Comparison of ENCODE assay signal across 40 cellular contexts in the genomic region with DNA sequence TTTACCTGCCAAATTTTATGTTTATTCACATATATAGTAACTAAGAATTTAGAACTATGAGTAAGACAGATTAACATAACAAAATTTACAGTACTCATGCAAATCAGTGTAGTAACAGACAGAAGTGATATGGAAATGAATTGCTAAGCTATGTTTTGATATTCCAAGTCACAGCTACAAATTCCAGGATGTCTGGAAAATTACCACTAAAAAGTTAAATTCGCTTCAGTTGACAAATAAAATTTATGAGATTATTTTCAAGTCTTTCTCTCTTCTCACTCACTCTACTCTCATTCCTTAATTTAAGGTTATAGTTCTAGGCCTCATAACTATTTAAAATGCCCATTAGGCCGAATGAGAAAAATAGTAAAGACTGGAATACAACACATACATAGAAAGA. TPM values are rescaled to one million over a fixed set of nuclear protein-coding genes. Genes with fewer than 3 reads are reported as not detected.
"Had no signal": no experiment of that assay in that cellular context is flagged by ENCODE, and none has a peak within 500 bp of the region (broad histone marks: within the 10 kb centered on the region; RNA-seq: fewer than 3 reads in every experiment).

No MANE protein-coding gene starts in this region.

- H3K27me3 ChIP-seq: ascending aorta, cardiac muscle cell had no signal

- H3K36me3 Mint-ChIP-seq: activated CD8-positive, alpha-beta memory T cell treated with anti-CD3 and anti-CD28 coated beads, Interleukin-2, amount 10 ng/mL, durations not matched to agents 7 days and 5 days; activated naive CD4-positive, alpha-beta T cell treated with anti-CD3 and anti-CD28 coated beads, Interleukin-2, amount 10 ng/mL, durations not matched to agents 7 days and 5 days; activated naive CD4-positive, alpha-beta T cell treated with anti-CD3 and anti-CD28 coated beads, Interleukin-2, amount 50 U/mL, for 24 hours; activated naive CD8-positive, alpha-beta T cell; activated naive CD8-positive, alpha-beta T cell treated with anti-CD3 and anti-CD28 coated beads, Interleukin-2, amount 10 ng/mL, durations not matched to agents 7 days and 5 days; brain had no signal

- ATAC-seq: activated CD4-positive, alpha-beta T cell treated with anti-CD3 and anti-CD28 coated beads for 36 hours; activated CD4-positive, CD25-positive, alpha-beta regulatory T cell treated with anti-CD3 and anti-CD28 coated beads, Interleukin-2, amount 50 U/mL, for 24 hours; activated CD8-positive, alpha-beta memory T cell treated with anti-CD3 and anti-CD28 coated beads, Interleukin-2, amount 10 ng/mL, durations not matched to agents 7 days and 5 days; activated CD8-positive, alpha-beta T cell treated with anti-CD3 and anti-CD28 coated beads, Interleukin-2, amount 10 ng/mL, durations not matched to agents 7 days and 5 days; activated naive CD8-positive, alpha-beta T cell treated with anti-CD3 and anti-CD28 coated beads, Interleukin-2, amount 50 U/mL, for 24 hours; WTC11 had no signal

- H3K9me3 Mint-ChIP-seq: activated CD4-positive, alpha-beta memory T cell treated with anti-CD3 and anti-CD28 coated beads, Interleukin-2, amount 10 ng/mL, durations not matched to agents 7 days and 5 days; activated CD4-positive, alpha-beta T cell treated with anti-CD3 and anti-CD28 coated beads, Interleukin-2, amount 10 ng/mL, durations not matched to agents 7 days and 5 days; activated naive CD4-positive, alpha-beta T cell treated with anti-CD3 and anti-CD28 coated beads, Interleukin-2, amount 10 ng/mL, durations not matched to agents 7 days and 5 days; activated naive CD4-positive, alpha-beta T cell treated with anti-CD3 and anti-CD28 coated beads, Interleukin-2, amount 50 U/mL, for 24 hours; activated naive CD8-positive, alpha-beta T cell treated with anti-CD3 and anti-CD28 coated beads, Interleukin-2, amount 10 ng/mL, durations not matched to agents 7 days and 5 days; activated naive CD8-positive, alpha-beta T cell treated with anti-CD3 and anti-CD28 coated beads, Interleukin-2, amount 50 U/mL, for 24 hours; activated T-cell treated with anti-CD3 and anti-CD28 coated beads, Interleukin-2, amount 50 U/mL, for 24 hours; activated T-helper 2 cell treated with anti-CD3 and anti-CD28 coated beads, Interferon-gamma antibody, Interleukin-2, Interleukin-4, amounts not matched to agents 10 μg/mL and 5 μg/mL and 100 μg/mL, durations not matched to agents 14 hours and 24 hours and 36 hours; central memory CD8-positive, alpha-beta T cell; T-helper 1 cell treated with Interleukin-12 subunit alpha and Interleukin-12 subunit beta and Interleukin-4 antibody, amounts not matched to agents 30 μg/mL and 1 μg/mL, for 36 hours; T-helper 2 cell treated with Interferon-gamma antibody and Interleukin-4, amounts not matched to agents 5 μg/mL and 100 μg/mL, for 36 hours had no signal

- H3K4me3 Mint-ChIP-seq: activated CD4-positive, alpha-beta memory T cell treated with anti-CD3 and anti-CD28 coated beads, Interleukin-2, amount 10 ng/mL, durations not matched to agents 7 days and 5 days; activated CD4-positive, alpha-beta T cell treated with anti-CD3 and anti-CD28 coated beads for 36 hours; activated CD4-positive, alpha-beta T cell treated with anti-CD3 and anti-CD28 coated beads, Interleukin-2, amount 10 ng/mL, durations not matched to agents 7 days and 5 days; activated CD8-positive, alpha-beta memory T cell treated with anti-CD3 and anti-CD28 coated beads, Interleukin-2, amount 10 ng/mL, durations not matched to agents 7 days and 5 days; activated CD8-positive, alpha-beta T cell treated with anti-CD3 and anti-CD28 coated beads, Interleukin-2, amount 10 ng/mL, durations not matched to agents 7 days and 5 days; activated naive CD4-positive, alpha-beta T cell treated with anti-CD3 and anti-CD28 coated beads, Interleukin-2, amount 10 ng/mL, durations not matched to agents 7 days and 5 days; activated naive CD4-positive, alpha-beta T cell treated with anti-CD3 and anti-CD28 coated beads, Interleukin-2, amount 50 U/mL, for 24 hours; activated naive CD8-positive, alpha-beta T cell; activated naive CD8-positive, alpha-beta T cell treated with anti-CD3 and anti-CD28 coated beads, Interleukin-2, amount 10 ng/mL, durations not matched to agents 7 days and 5 days; activated naive CD8-positive, alpha-beta T cell treated with anti-CD3 and anti-CD28 coated beads, Interleukin-2, amount 50 U/mL, for 24 hours; activated T-cell treated with anti-CD3 and anti-CD28 coated beads, Interleukin-2, amount 50 U/mL, for 24 hours; brain; central memory CD8-positive, alpha-beta T cell; T-helper 1 cell treated with Interleukin-12 subunit alpha and Interleukin-12 subunit beta and Interleukin-4 antibody, amounts not matched to agents 30 μg/mL and 1 μg/mL, for 36 hours; T-helper 2 cell treated with Interferon-gamma antibody and Interleukin-4, amounts not matched to agents 5 μg/mL and 100 μg/mL, for 36 hours; WTC11 had no signal

- DNase-seq: activated CD4-positive, alpha-beta memory T cell treated with anti-CD3 and anti-CD28 coated beads, Interleukin-2, amount 10 ng/mL, durations not matched to agents 7 days and 5 days; activated CD4-positive, alpha-beta T cell treated with anti-CD3 and anti-CD28 coated beads for 1 hour; activated CD4-positive, alpha-beta T cell treated with anti-CD3 and anti-CD28 coated beads for 36 hours; activated CD4-positive, alpha-beta T cell treated with anti-CD3 and anti-CD28 coated beads for 48 hours; activated CD4-positive, alpha-beta T cell treated with anti-CD3 and anti-CD28 coated beads, Interleukin-2, amount 10 ng/mL, durations not matched to agents 7 days and 5 days; activated CD4-positive, alpha-beta T cell treated with anti-CD3 and anti-CD28 coated beads, Interleukin-2, amount 50 U/mL, for 48 hours; activated CD4-positive, CD25-positive, alpha-beta regulatory T cell; activated CD8-positive, alpha-beta memory T cell treated with anti-CD3 and anti-CD28 coated beads for 24 hours; activated CD8-positive, alpha-beta memory T cell treated with anti-CD3 and anti-CD28 coated beads, Interleukin-2, amount 10 ng/mL, durations not matched to agents 7 days and 5 days; activated CD8-positive, alpha-beta memory T cell treated with anti-CD3 and anti-CD28 coated beads, Interleukin-2, amount 50 U/mL, for 48 hours; activated CD8-positive, alpha-beta T cell treated with anti-CD3 and anti-CD28 coated beads, Interleukin-2, amount 10 ng/mL, durations not matched to agents 7 days and 5 days; activated effector memory CD4-positive, alpha-beta T cell treated with Interleukin-2 at 50 U/mL for 16 hours; activated gamma-delta T cell; activated naive CD4-positive, alpha-beta T cell treated with anti-CD3 and anti-CD28 coated beads, Interleukin-2, amount 10 ng/mL, durations not matched to agents 7 days and 5 days; activated naive CD4-positive, alpha-beta T cell treated with Interleukin-2 at 50 U/mL for 16 hours; activated naive CD8-positive, alpha-beta T cell treated with anti-CD3 and anti-CD28 coated beads, Interleukin-2, amount 10 ng/mL, durations not matched to agents 7 days and 5 days; activated naive CD8-positive, alpha-beta T cell treated with anti-CD3 and anti-CD28 coated beads, Interleukin-2, amount 50 U/mL, for 24 hours; activated T-cell treated with anti-CD3 and anti-CD28 coated beads, Interleukin-2, amount 50 U/mL, for 24 hours; activated T-cell treated with anti-CD3 and anti-CD28 coated beads, Interleukin-2, amount 50 U/mL, for 48 hours; amygdala; anterior cingulate cortex; caudate nucleus; cerebellar nuclear complex; T-helper 1 cell; T-helper 2 cell; T-helper 9 cell; WERI-Rb-1 had no signal

- H3K4me3 ChIP-seq: ascending aorta, cardiac muscle cell had no signal

- H3K4me1 Mint-ChIP-seq: activated CD4-positive, alpha-beta memory T cell treated with anti-CD3 and anti-CD28 coated beads, Interleukin-2, amount 10 ng/mL, durations not matched to agents 7 days and 5 days; brain; central memory CD8-positive, alpha-beta T cell had no signal

- H3K4me1 ChIP-seq: ascending aorta had no signal

- H3K27ac ChIP-seq: ascending aorta, cardiac muscle cell, WERI-Rb-1 had no signal

- H3K36me3 ChIP-seq: ascending aorta, cardiac muscle cell, WERI-Rb-1 had no signal

- H3K9me3 ChIP-seq: ascending aorta had no signal

- H3K27me3 Mint-ChIP-seq: activated CD4-positive, alpha-beta T cell treated with anti-CD3 and anti-CD28 coated beads for 36 hours; activated naive CD4-positive, alpha-beta T cell treated with anti-CD3 and anti-CD28 coated beads, Interleukin-2, amount 50 U/mL, for 24 hours; activated naive CD8-positive, alpha-beta T cell; activated naive CD8-positive, alpha-beta T cell treated with anti-CD3 and anti-CD28 coated beads, Interleukin-2, amount 50 U/mL, for 24 hours; activated T-cell treated with anti-CD3 and anti-CD28 coated beads, Interleukin-2, amount 50 U/mL, for 24 hours; brain; central memory CD8-positive, alpha-beta T cell had no signal

- H3K27ac Mint-ChIP-seq: activated CD4-positive, alpha-beta memory T cell treated with anti-CD3 and anti-CD28 coated beads, Interleukin-2, amount 10 ng/mL, durations not matched to agents 7 days and 5 days; activated CD4-positive, alpha-beta T cell treated with anti-CD3 and anti-CD28 coated beads for 36 hours; activated CD4-positive, alpha-beta T cell treated with anti-CD3 and anti-CD28 coated beads, Interleukin-2, amount 10 ng/mL, durations not matched to agents 7 days and 5 days; activated CD8-positive, alpha-beta memory T cell treated with anti-CD3 and anti-CD28 coated beads, Interleukin-2, amount 10 ng/mL, durations not matched to agents 7 days and 5 days; activated CD8-positive, alpha-beta T cell treated with anti-CD3 and anti-CD28 coated beads, Interleukin-2, amount 10 ng/mL, durations not matched to agents 7 days and 5 days; activated naive CD4-positive, alpha-beta T cell treated with anti-CD3 and anti-CD28 coated beads, Interleukin-2, amount 10 ng/mL, durations not matched to agents 7 days and 5 days; activated naive CD4-positive, alpha-beta T cell treated with anti-CD3 and anti-CD28 coated beads, Interleukin-2, amount 50 U/mL, for 24 hours; activated naive CD8-positive, alpha-beta T cell; activated naive CD8-positive, alpha-beta T cell treated with anti-CD3 and anti-CD28 coated beads, Interleukin-2, amount 10 ng/mL, durations not matched to agents 7 days and 5 days; activated naive CD8-positive, alpha-beta T cell treated with anti-CD3 and anti-CD28 coated beads, Interleukin-2, amount 50 U/mL, for 24 hours; activated T-cell treated with anti-CD3 and anti-CD28 coated beads, Interleukin-2, amount 50 U/mL, for 24 hours; activated T-helper 2 cell treated with anti-CD3 and anti-CD28 coated beads, Interferon-gamma antibody, Interleukin-2, Interleukin-4, amounts not matched to agents 10 μg/mL and 5 μg/mL and 100 μg/mL, durations not matched to agents 14 hours and 24 hours and 36 hours; brain; T-helper 1 cell treated with Interleukin-12 subunit alpha and Interleukin-12 subunit beta and Interleukin-4 antibody, amounts not matched to agents 30 μg/mL and 1 μg/mL, for 36 hours; T-helper 2 cell treated with Interferon-gamma antibody and Interleukin-4, amounts not matched to agents 5 μg/mL and 100 μg/mL, for 36 hours had no signal

RNA-seq across cellular contexts. Expression of a gene that starts 18.1 kb away (rescaled TPM):
- total RNA-seq: activated CD4-positive, alpha-beta memory T cell treated with anti-CD3 and anti-CD28 coated beads, Interleukin-2, amount 10 ng/mL, durations not matched to agents 7 days and 5 days; activated CD4-positive, alpha-beta T cell treated with anti-CD3 and anti-CD28 coated beads for 36 hours; activated CD4-positive, alpha-beta T cell treated with anti-CD3 and anti-CD28 coated beads, Interleukin-2, amount 10 ng/mL, durations not matched to agents 7 days and 5 days; activated CD8-positive, alpha-beta T cell treated with anti-CD3 and anti-CD28 coated beads, Interleukin-2, amount 10 ng/mL, durations not matched to agents 7 days and 5 days; activated naive CD8-positive, alpha-beta T cell treated with anti-CD3 and anti-CD28 coated beads, Interleukin-2, amount 10 ng/mL, durations not matched to agents 7 days and 5 days; activated T-helper 2 cell treated with anti-CD3 and anti-CD28 coated beads, Interferon-gamma antibody, Interleukin-2, Interleukin-4, amounts not matched to agents 10 μg/mL and 5 μg/mL and 100 μg/mL, durations not matched to agents 14 hours and 24 hours and 36 hours; ascending aorta; bronchial epithelial cell; cardiac muscle cell; WTC11 had no signal
- polyA plus RNA-seq: adipose tissue, cardiac muscle cell had no signal
